ENCODE assay signal across 18 cellular contexts in genomic region chr4:150037251-150037856, GRCh38. TPM values are rescaled to one million over a fixed set of nuclear protein-coding genes. Genes with fewer than 3 reads are reported as not detected.
DNase-seq lines count a peak whose midpoint lies in the region; TF ChIP-seq lines count a peak whose summit lies in the region.
"Had no signal": no experiment of that assay in that cellular context is flagged by ENCODE, and none has a peak within 500 bp of the region (broad histone marks: within the 10 kb centered on the region; RNA-seq: fewer than 3 reads in every experiment).

No MANE protein-coding gene starts in this region.

- H3K9me3 ChIP-seq in HEK293 (ENCODE audit: control insufficient read depth, insufficient read depth, low read depth, low read length) (no peaks in the 10 kb centered on the region), OCI-LY3 (ENCODE audit: insufficient read depth, low read length) (peaks cover 48% of the 10 kb centered on the region)
- H3K9me3 ChIP-seq: Caco-2, HAP-1 had no signal

- H2AFZ ChIP-seq in OCI-LY3 (ENCODE audit: low read depth, low read length), result no peak overlapping the region

- H3K9ac ChIP-seq in OCI-LY3 (ENCODE audit: low read length), result no peak overlapping the region
- H3K9ac ChIP-seq: BLaER1 had no signal

- no peak overlapping the region for H3K4me3 ChIP-seq in HEK293 (ENCODE audit: low read depth, low read length)
- H3K4me3 ChIP-seq in OCI-LY3 (ENCODE audit: low read length), result no peak overlapping the region
- H3K4me3 ChIP-seq: BLaER1, HAP-1 had no signal

- POLR2A ChIA-PET in HEK293 (lab: Yijun Ruan, JAX), result no interaction called here

- peak overlapping the region; percentile 68; the same call in 1 of the 2 replicates for H3K4me2 ChIP-seq in OCI-LY3 (ENCODE audit: low read length)
- H3K4me2 ChIP-seq: BLaER1 had no signal

- TF ChIP-seq CTCF in HEK293 (tag by site-specific recombination; IDR thresholded peaks at IDR 0.05) (no peak), OCI-LY3 (IDR thresholded peaks at IDR 0.05; ENCODE audit: low read depth, low read length) (no peak)

- no peaks in the 10 kb centered on the region for H3K4me1 ChIP-seq in HEK293 (ENCODE audit: control insufficient read depth, insufficient read depth, low read length)
- H3K4me1 ChIP-seq in OCI-LY3 (ENCODE audit: low read length), result peaks cover 64% of the 10 kb centered on the region
- H3K4me1 ChIP-seq: BLaER1, Caco-2 had no signal

- DNase-seq in NCI-H1694 treated with DMSO at 0.1 percent for 48 hours (lab: John Stamatoyannopoulos, UW), result peak; percentile 21
- no peak for DNase-seq in NCI-H1694 (lab: John Stamatoyannopoulos, UW)
- DNase-seq in epithelial cell of prostate (ENCODE audit: low read depth, low spot score), result peak; percentile 3
- no peak for DNase-seq in stimulated activated CD4-positive, alpha-beta T cell treated with anti-CD3 and anti-CD28 coated beads, Interleukin-1b, Interleukin-23, amount 100 ng/mL, for 48 hours
- DNase-seq in KG1 (lab: John Stamatoyannopoulos, UW), result no peak
- no peak for DNase-seq in SK-N-DZ (ENCODE audit: low spot score)
- DNase-seq: Caco-2; CD4-positive, CD25-positive, alpha-beta regulatory T cell; CD8-positive, alpha-beta T cell; DMS153; DND-41; GOT3 had no signal

- H3K27ac ChIP-seq in HEK293 (ENCODE audit: extremely low read depth, low read depth, low read length) (no peak overlapping the region), OCI-LY3 (ENCODE audit: low read length) (0 out of 2 replicates have a peak overlapping the region, but pooled peaks have one; percentile 91), epithelial cell of prostate (no peak overlapping the region)
- H3K27ac ChIP-seq: 22Rv1, BLaER1, C4-2B had no signal

- H3K79me2 ChIP-seq in OCI-LY3 (ENCODE audit: low read length), result no peaks in the 10 kb centered on the region

- CTCF ChIA-PET in HEK293 (lab: Yijun Ruan, JAX), result interaction anchor here (0.5 kb wide), 1 partner anchor 266 kb away, joined by 3 read pairs; no protein-coding TSS in a partner anchor

- H3K36me3 ChIP-seq in HEK293 (ENCODE audit: control insufficient read depth in 2 of 2, insufficient read depth in 1 of 2, low read length in 2 of 2), result no peaks in the 10 kb centered on the region
- peaks cover 50% of the 10 kb centered on the region for H3K36me3 ChIP-seq in OCI-LY3 (replicated peaks; ENCODE audit: low read depth, low read length)
- H3K36me3 ChIP-seq: BLaER1, HAP-1 had no signal

- H3K27me3 ChIP-seq in OCI-LY3 (ENCODE audit: low read depth, low read length), result no peaks in the 10 kb centered on the region
- H3K27me3 ChIP-seq: BLaER1 had no signal

- no peaks in the 10 kb centered on the region for H4K20me1 ChIP-seq in OCI-LY3 (ENCODE audit: insufficient read depth, low read length)
- H4K20me1 ChIP-seq: BLaER1 had no signal

TF ChIP-seq in HEK293, 187 proteins besides CTCF, POLR2A, EP300 and RAD21:
- no peak for TF ChIP-seq KLF9 (tag by site-specific recombination; IDR thresholded peaks at IDR 0.05; ENCODE audit: low read depth)
- TF ChIP-seq ZIC2 (tag by site-specific recombination; IDR thresholded peaks at IDR 0.05), result peak; percentile 83
- TF ChIP-seq ZNF664 (tag by site-specific recombination; IDR thresholded peaks at IDR 0.05), result peak; percentile 24; the same call in 1 of the 2 replicates

RNA-seq across cellular contexts. Expression of gene DCLK2, which starts 40.9 kb away (rescaled TPM):
- polyA plus RNA-seq in SK-N-DZ (2014; cell fraction: cytosol; rRNA removed), result 19.7 and 21.2 TPM in 2 replicates
- polyA plus RNA-seq in SK-N-DZ (2014; cell fraction: nucleus; rRNA removed), result 13.4 and 18.4 TPM in 2 replicates
- polyA plus RNA-seq: CD4-positive, CD25-positive, alpha-beta regulatory T cell had no signal

Comparison
In these comparisons a context has a peak if more than half of its experiments do, and no peak if none do; other contexts are left out.
1. DNase-seq: peak in NCI-H1694 treated with DMSO at 0.1 percent for 48 hours (single experiment) and epithelial cell of prostate (single experiment); none in NCI-H1694 (single experiment), stimulated activated CD4-positive, alpha-beta T cell treated with anti-CD3 and anti-CD28 coated beads, Interleukin-1b, Interleukin-23, amount 100 ng/mL, for 48 hours (single experiment), KG1 (single experiment) and SK-N-DZ (single experiment).